8 cellular contexts compared by ENCODE assay signal in the genomic region with DNA sequence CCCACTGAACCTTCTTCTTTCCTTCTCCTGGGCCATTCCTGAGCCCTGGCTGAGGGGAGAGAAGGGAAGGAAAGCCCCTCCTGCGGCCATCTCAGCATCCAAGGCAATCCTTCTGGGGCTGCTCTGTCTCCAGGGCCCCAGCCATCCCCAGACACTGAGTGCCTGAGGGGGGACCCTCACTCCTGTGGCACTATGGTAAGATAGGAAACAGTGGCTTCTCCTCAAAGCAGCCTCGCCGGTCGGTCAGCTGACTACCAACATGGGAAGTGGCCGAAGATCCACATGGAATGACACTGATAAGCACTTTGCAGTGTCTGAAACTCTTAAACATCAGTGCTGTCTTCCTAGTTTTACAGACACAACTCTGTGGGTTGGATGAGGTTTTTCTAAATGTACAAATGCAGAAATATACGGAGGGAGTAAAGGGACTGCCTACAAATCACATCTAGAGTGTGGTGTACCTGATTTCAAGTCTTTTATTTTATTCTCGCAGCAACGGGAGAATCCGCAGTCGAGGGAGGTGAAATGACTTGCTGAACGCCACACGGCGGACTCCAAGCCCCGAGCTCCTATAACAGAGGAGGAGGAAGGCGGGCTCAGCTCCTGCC. TPM values are rescaled to one million over a fixed set of nuclear protein-coding genes. Genes with fewer than 3 reads are reported as not detected.
DNase-seq lines count a peak whose midpoint lies in the region; ATAC-seq and TF ChIP-seq lines count a peak whose summit lies in the region.

No MANE protein-coding gene starts in this region.

- no peaks in the 10 kb centered on the region for H3K9me3 ChIP-seq in left ventricle myocardium inferior (replicated peaks)
- H3K9me3 ChIP-seq in lower lobe of right lung: no peaks in the 10 kb centered on the region
- no peaks in the 10 kb centered on the region for H3K9me3 ChIP-seq in aorta (ENCODE audit: control insufficient read depth, low read length)

- peaks cover 51% of the 10 kb centered on the region for H3K4me1 Mint-ChIP-seq in activated naive CD8-positive, alpha-beta T cell treated with anti-CD3 and anti-CD28 coated beads, Interleukin-2, amount 50 U/mL, for 24 hours

- H3K27me3 ChIP-seq in left ventricle myocardium inferior (ENCODE audit: low read depth): peaks cover 73% of the 10 kb centered on the region
- H3K27me3 ChIP-seq in lower lobe of right lung (ENCODE audit: low read depth): peaks cover 49% of the 10 kb centered on the region
- no peaks in the 10 kb centered on the region for H3K27me3 ChIP-seq in aorta (ENCODE audit: control insufficient read depth in 1 of 2, insufficient read depth in 2 of 2, low read length in 1 of 2)

- H3K4me3 ChIP-seq in left ventricle myocardium inferior (peak overlapping the region; percentile 86), lower lobe of right lung (peak overlapping the region; percentile 84), aorta (ENCODE audit: low read length in 2 of 2) (peak overlapping the region; percentile 62 to 84)

- no peak for DNase-seq in left ventricle myocardium inferior
- DNase-seq in left cardiac atrium: no peak
- DNase-seq in activated naive CD8-positive, alpha-beta T cell treated with anti-CD3 and anti-CD28 coated beads, Interleukin-2, amount 50 U/mL, for 24 hours: no peak
- no peak for DNase-seq in lower lobe of right lung
- DNase-seq in aorta: no peak

- peaks cover 3% of the 10 kb centered on the region for H3K36me3 Mint-ChIP-seq in activated naive CD8-positive, alpha-beta T cell treated with anti-CD3 and anti-CD28 coated beads, Interleukin-2, amount 50 U/mL, for 24 hours (ENCODE audit: low read depth)

- H3K27ac Mint-ChIP-seq in activated naive CD8-positive, alpha-beta T cell treated with anti-CD3 and anti-CD28 coated beads, Interleukin-2, amount 50 U/mL, for 24 hours: peak overlapping the region; percentile 75

- H3K27ac ChIP-seq in left ventricle myocardium inferior (replicated peaks) (peak overlapping the region; percentile 72), lower lobe of right lung (peak overlapping the region; percentile 58), aorta (ENCODE audit: low read depth in 1 of 2, low read length in 2 of 2) (no peak overlapping the region)

- no peaks in the 10 kb centered on the region for H3K36me3 ChIP-seq in left ventricle myocardium inferior
- no peaks in the 10 kb centered on the region for H3K36me3 ChIP-seq in lower lobe of right lung
- no peaks in the 10 kb centered on the region for H3K36me3 ChIP-seq in aorta (ENCODE audit: control insufficient read depth in 1 of 2, insufficient read depth in 2 of 2, low read length in 1 of 2)

- TF ChIP-seq CTCF in left ventricle myocardium inferior (IDR thresholded peaks at IDR 0.05; ENCODE audit: borderline replicate concordance): no peak
- TF ChIP-seq CTCF in lower lobe of right lung (IDR thresholded peaks at IDR 0.05): no peak

- no peaks in the 10 kb centered on the region for H3K9me3 Mint-ChIP-seq in activated naive CD8-positive, alpha-beta T cell treated with anti-CD3 and anti-CD28 coated beads, Interleukin-2, amount 50 U/mL, for 24 hours

- peaks cover 39% of the 10 kb centered on the region for H3K4me1 ChIP-seq in left ventricle myocardium inferior
- H3K4me1 ChIP-seq in lower lobe of right lung: peaks cover 35% of the 10 kb centered on the region
- H3K4me1 ChIP-seq in aorta (ENCODE audit: control insufficient read depth in 1 of 2, insufficient read depth in 2 of 2, low read length in 2 of 2): no peaks in the 10 kb centered on the region

- peaks cover 44% of the 10 kb centered on the region for H3K27me3 Mint-ChIP-seq in activated naive CD8-positive, alpha-beta T cell treated with anti-CD3 and anti-CD28 coated beads, Interleukin-2, amount 50 U/mL, for 24 hours

- peak overlapping the region; percentile 68 for H3K4me3 Mint-ChIP-seq in activated naive CD8-positive, alpha-beta T cell treated with anti-CD3 and anti-CD28 coated beads, Interleukin-2, amount 50 U/mL, for 24 hours

- 3 to 4% methylated on average over 15 of the region's 15 CpGs for WGBS in aorta, 2 donors

- intact Hi-C loops in left ventricle myocardium inferior (cut with micrococcal nuclease) (no loop called here), left cardiac atrium (cut with DNase I) (no loop called here), lower lobe of right lung (cut with DNase I) (no loop called here), aorta (cut with DNase I) (loop anchor here in 1 of 2 donors (5.0 kb wide), 1 partner anchor 75 kb away; the partner anchor contains the start of gene RTF1)

- no peak for ATAC-seq in left cardiac atrium
- no peak for ATAC-seq in activated naive CD8-positive, alpha-beta T cell treated with anti-CD3 and anti-CD28 coated beads, Interleukin-2, amount 50 U/mL, for 24 hours
- ATAC-seq in lower lobe of right lung: no peak
- no peak for ATAC-seq in aorta (ENCODE audit: low FRiP score)
- ATAC-seq in GM21447 (IDR thresholded peaks at IDR 0.05; ENCODE audit: unreplicated experiment): no peak
- no peak for ATAC-seq in HG03139 (IDR thresholded peaks at IDR 0.05; ENCODE audit: unreplicated experiment)
- no peak for ATAC-seq in GM19397 (IDR thresholded peaks at IDR 0.05; ENCODE audit: unreplicated experiment)

RNA-seq across cellular contexts. Expression of gene ITPKA, which starts 1.0 kb away (rescaled TPM):
- total RNA-seq in left ventricle myocardium inferior (1.9 TPM), left cardiac atrium (1 to 10 TPM in 1 of 2 donors, under 1 TPM in 1; 0.71 to 1.6 TPM), lower lobe of right lung (0.32 TPM), aorta (under 1 TPM; 0.29 to 0.33 TPM)
- polyA plus RNA-seq in aorta: 1 to 10 TPM in 1 of 2 donors, under 1 TPM in 1; 0.43 to 8.1 TPM

RNA-seq across cellular contexts. Expression of gene LTK, which starts 20.9 kb away (rescaled TPM):
- total RNA-seq in left ventricle myocardium inferior: 1.2 TPM
- total RNA-seq in left cardiac atrium: under 1 TPM; 0.50 to 0.68 TPM
- total RNA-seq in lower lobe of right lung: 25.9 TPM
- total RNA-seq in aorta: 1 to 10 TPM in 1 of 2 donors, under 1 TPM in 1; 0.19 to 1.1 TPM
- polyA plus RNA-seq in aorta: 1 to 10 TPM in 1 of 2 donors, under 1 TPM in 1; 0.38 to 1.9 TPM

RNA-seq across cellular contexts. Expression of gene RPAP1, which starts 51.4 kb away (rescaled TPM):
- 25.6 TPM for total RNA-seq in left ventricle myocardium inferior
- 10 to 100 TPM; 18.3 to 20.1 TPM for total RNA-seq in left cardiac atrium
- 28.5 TPM for total RNA-seq in lower lobe of right lung
- 10 to 100 TPM; 19.9 to 27.5 TPM for total RNA-seq in aorta
- 1 to 10 TPM; 7.5 to 8.6 TPM for polyA plus RNA-seq in aorta

Comparison
In these comparisons a context has a peak if more than half of its experiments do, and no peak if none do; other contexts are left out.
1. H3K27ac ChIP-seq: peak in left ventricle myocardium inferior (single experiment) and lower lobe of right lung (single experiment); none in aorta (0 of 2).
2. RNA of gene LTK, which starts 20.9 kb away (total RNA-seq): 25.9 TPM in lower lobe of right lung (single experiment); 1.2 TPM in left ventricle myocardium inferior (single experiment), 0.19 to 1.1 TPM in aorta and 0.50 to 0.68 TPM in left cardiac atrium; every median in the first group is over 10 times any median in the second.
3. Peak in every context shown above with its lines, with median percentiles within 50 percentile points of each other: H3K4me3 ChIP-seq.